17 cellular contexts compared by ENCODE assay signal in genomic region chr2:166485558-166486193, GRCh38. TPM values are rescaled to one million over a fixed set of nuclear protein-coding genes. Genes with fewer than 3 reads are reported as not detected.
"Had no signal": no experiment of that assay in that cellular context is flagged by ENCODE, and none has a peak within 500 bp of the region (broad histone marks: within the 10 kb centered on the region; RNA-seq: fewer than 3 reads in every experiment).

No MANE protein-coding gene starts in this region.

- H3K4me2 ChIP-seq: hepatocyte had no signal

- ATAC-seq: naive thymus-derived CD4-positive, alpha-beta T cell; pancreas; T-cell had no signal

- H3K36me3 Mint-ChIP-seq: activated naive CD8-positive, alpha-beta T cell treated with anti-CD3 and anti-CD28 coated beads, Interleukin-2, amount 10 ng/mL, durations not matched to agents 7 days and 5 days; naive thymus-derived CD4-positive, alpha-beta T cell; T-cell had no signal

- DNase-seq: activated CD4-positive, alpha-beta T cell treated with anti-CD3 and anti-CD28 coated beads, Interleukin-2, amount 50 U/mL, for 1 hour; activated CD8-positive, alpha-beta memory T cell treated with anti-CD3 and anti-CD28 coated beads for 24 hours; activated naive CD4-positive, alpha-beta T cell; activated naive CD8-positive, alpha-beta T cell treated with anti-CD3 and anti-CD28 coated beads, Interleukin-2, amount 10 ng/mL, durations not matched to agents 7 days and 5 days; cerebellar nuclear complex; effector CD8-positive, alpha-beta T cell; lower lobe of right lung; midbrain; naive thymus-derived CD4-positive, alpha-beta T cell; pancreas; retina; T-cell; T-helper 9 cell had no signal

- H3K9me3 ChIP-seq: lower lobe of right lung, pancreas had no signal

- H3K27ac Mint-ChIP-seq: activated naive CD8-positive, alpha-beta T cell treated with anti-CD3 and anti-CD28 coated beads, Interleukin-2, amount 10 ng/mL, durations not matched to agents 7 days and 5 days; naive thymus-derived CD4-positive, alpha-beta T cell; stimulated activated naive CD8-positive, alpha-beta T cell treated with anti-CD3 and anti-CD28 coated beads, Interleukin-15, Interleukin-2, amounts not matched to agents 100 ng/mL and 50 ng/mL, for 24 hours; T-cell had no signal

- H3K79me2 ChIP-seq: hepatocyte had no signal

- H2AFZ ChIP-seq: hepatocyte had no signal

- H3K4me1 Mint-ChIP-seq: activated naive CD8-positive, alpha-beta T cell treated with anti-CD3 and anti-CD28 coated beads, Interleukin-2, amount 10 ng/mL, durations not matched to agents 7 days and 5 days; naive thymus-derived CD4-positive, alpha-beta T cell; T-cell had no signal

- H3K4me1 ChIP-seq: pancreas had no signal

- H3K4me3 Mint-ChIP-seq: activated naive CD8-positive, alpha-beta T cell treated with anti-CD3 and anti-CD28 coated beads, Interleukin-2, amount 10 ng/mL, durations not matched to agents 7 days and 5 days; naive thymus-derived CD4-positive, alpha-beta T cell; stimulated activated naive CD8-positive, alpha-beta T cell treated with anti-CD3 and anti-CD28 coated beads, Interleukin-15, Interleukin-2, amounts not matched to agents 100 ng/mL and 50 ng/mL, for 24 hours; T-cell had no signal

- H3K27me3 ChIP-seq: hepatocyte, pancreas had no signal

- H3K27ac ChIP-seq: hepatocyte, lower lobe of right lung, pancreas, SK-N-MC had no signal

- H3K4me3 ChIP-seq: hepatocyte, lower lobe of right lung, pancreas, SK-N-MC had no signal

- H3K36me3 ChIP-seq: lower lobe of right lung, pancreas had no signal

- H3K9me3 Mint-ChIP-seq: activated naive CD8-positive, alpha-beta T cell treated with anti-CD3 and anti-CD28 coated beads, Interleukin-2, amount 10 ng/mL, durations not matched to agents 7 days and 5 days; stimulated activated naive CD8-positive, alpha-beta T cell treated with anti-CD3 and anti-CD28 coated beads, Interleukin-15, Interleukin-2, amounts not matched to agents 100 ng/mL and 50 ng/mL, for 24 hours had no signal

RNA-seq across cellular contexts. Expression of gene SCN7A, which starts 8.4 kb away (rescaled TPM):
- total RNA-seq: activated naive CD8-positive, alpha-beta T cell treated with anti-CD3 and anti-CD28 coated beads, Interleukin-2, amount 10 ng/mL, durations not matched to agents 7 days and 5 days; endothelial cell of umbilical vein had no signal
